40 cellular contexts compared by ENCODE assay signal in the genomic region with DNA sequence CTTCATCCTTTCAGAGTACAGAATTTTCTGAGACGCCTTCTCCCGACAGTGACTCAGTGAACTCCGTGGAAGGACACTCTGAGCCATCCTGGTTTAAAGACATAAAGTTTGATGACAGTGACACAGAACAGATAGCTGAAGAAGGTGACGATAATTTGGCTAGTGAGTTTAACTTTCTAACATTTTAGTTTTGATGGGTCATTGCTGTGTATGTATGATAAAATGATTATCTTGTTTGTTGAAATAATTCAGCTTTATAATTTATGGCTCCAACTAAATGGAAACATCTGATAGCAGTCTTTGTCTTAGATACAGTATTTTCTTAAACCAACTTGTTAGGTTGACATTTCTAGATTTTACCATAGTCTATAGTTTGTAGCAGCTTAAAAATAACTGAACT.
"Had no signal": no experiment of that assay in that cellular context is flagged by ENCODE, and none has a peak within 500 bp of the region (broad histone marks: within the 10 kb centered on the region; RNA-seq: fewer than 3 reads in every experiment).

No MANE protein-coding gene starts in this region.

- H3K9me3 ChIP-seq: adrenal gland, ascending aorta, body of pancreas, breast epithelium had no signal

- H3K4me3 ChIP-seq: adrenal gland, ascending aorta, body of pancreas, breast epithelium, cardiac muscle cell had no signal

- H3K27ac ChIP-seq: adrenal gland, ascending aorta, body of pancreas, brain microvascular endothelial cell, breast epithelium, cardiac muscle cell had no signal

- H3K4me1 Mint-ChIP-seq: activated naive CD4-positive, alpha-beta T cell treated with anti-CD3 and anti-CD28 coated beads, Interleukin-2, amount 10 ng/mL, durations not matched to agents 7 days and 5 days; activated naive CD4-positive, alpha-beta T cell treated with anti-CD3 and anti-CD28 coated beads, Interleukin-2, amount 50 U/mL, for 24 hours; activated naive CD8-positive, alpha-beta T cell treated with anti-CD3 and anti-CD28 coated beads for 36 hours; activated naive CD8-positive, alpha-beta T cell treated with anti-CD3 and anti-CD28 coated beads, Interleukin-2, amount 10 ng/mL, durations not matched to agents 7 days and 5 days; activated naive CD8-positive, alpha-beta T cell treated with anti-CD3 and anti-CD28 coated beads, Interleukin-2, amount 50 U/mL, for 24 hours; brain; central memory CD8-positive, alpha-beta T cell had no signal

- H3K27me3 ChIP-seq: adrenal gland, ascending aorta, body of pancreas, brain microvascular endothelial cell, breast epithelium, cardiac muscle cell had no signal

- H3K4me1 ChIP-seq: adrenal gland, ascending aorta, body of pancreas, breast epithelium had no signal

- H3K4me3 Mint-ChIP-seq: activated naive CD4-positive, alpha-beta T cell treated with anti-CD3 and anti-CD28 coated beads for 36 hours; activated naive CD4-positive, alpha-beta T cell treated with anti-CD3 and anti-CD28 coated beads, Interleukin-2, amount 10 ng/mL, durations not matched to agents 7 days and 5 days; activated naive CD4-positive, alpha-beta T cell treated with anti-CD3 and anti-CD28 coated beads, Interleukin-2, amount 50 U/mL, for 24 hours; activated naive CD8-positive, alpha-beta T cell; activated naive CD8-positive, alpha-beta T cell treated with anti-CD3 and anti-CD28 coated beads for 36 hours; activated naive CD8-positive, alpha-beta T cell treated with anti-CD3 and anti-CD28 coated beads, Interleukin-2, amount 10 ng/mL, durations not matched to agents 7 days and 5 days; activated naive CD8-positive, alpha-beta T cell treated with anti-CD3 and anti-CD28 coated beads, Interleukin-2, amount 50 U/mL, for 24 hours; activated T-cell treated with anti-CD3 and anti-CD28 coated beads, Interleukin-2, amount 50 U/mL, for 24 hours; activated T-cell treated with anti-CD3 and anti-CD28 coated beads, Interleukin-2, amount 50 U/mL, for 4 hours; activated T-cell treated with anti-CD3 and anti-CD28 coated beads, Interleukin-2, amount 50 U/mL, for 72 hours; activated T-helper 1 cell treated with anti-CD3 and anti-CD28 coated beads, Interleukin-12 subunit alpha, Interleukin-12 subunit beta, Interleukin-2, Interleukin-4 antibody, amounts not matched to agents 30 ng/mL and 10 ng/mL and 1 ng/mL, durations not matched to agents 14 hours and 24 hours and 36 hours; activated T-helper 17 cell treated with anti-CD3 and anti-CD28 coated beads, Interleukin-2, amount 50 U/mL, for 72 hours; brain; central memory CD8-positive, alpha-beta T cell had no signal

- DNase-seq: activated effector memory CD4-positive, alpha-beta T cell treated with anti-CD3 and anti-CD28 coated beads, Interleukin-2, amount 50 U/mL, for 16 hours; activated effector memory CD4-positive, alpha-beta T cell treated with Interleukin-2 at 50 U/mL for 16 hours; activated gamma-delta T cell; activated gamma-delta T cell treated with Interleukin-2 at 50 U/mL for 16 hours; activated naive CD4-positive, alpha-beta T cell; activated naive CD4-positive, alpha-beta T cell treated with anti-CD3 and anti-CD28 coated beads for 36 hours; activated naive CD4-positive, alpha-beta T cell treated with anti-CD3 and anti-CD28 coated beads, Interleukin-2, amount 10 ng/mL, durations not matched to agents 7 days and 5 days; activated naive CD4-positive, alpha-beta T cell treated with anti-CD3 and anti-CD28 coated beads, Interleukin-2, amount 50 U/mL, for 16 hours; activated naive CD4-positive, alpha-beta T cell treated with Interleukin-2 at 50 U/mL for 16 hours; activated naive CD8-positive, alpha-beta T cell treated with anti-CD3 and anti-CD28 coated beads for 36 hours; activated naive CD8-positive, alpha-beta T cell treated with anti-CD3 and anti-CD28 coated beads, Interleukin-2, amount 10 ng/mL, durations not matched to agents 7 days and 5 days; activated naive CD8-positive, alpha-beta T cell treated with anti-CD3 and anti-CD28 coated beads, Interleukin-2, amount 50 U/mL, for 24 hours; activated T-cell treated with anti-CD3 and anti-CD28 coated beads, Interleukin-2, amount 50 U/mL, for 1 hour; activated T-cell treated with anti-CD3 and anti-CD28 coated beads, Interleukin-2, amount 50 U/mL, for 24 hours; activated T-cell treated with anti-CD3 and anti-CD28 coated beads, Interleukin-2, amount 50 U/mL, for 4 hours; activated T-cell treated with anti-CD3 and anti-CD28 coated beads, Interleukin-2, amount 50 U/mL, for 48 hours; activated T-cell treated with anti-CD3 and anti-CD28 coated beads, Interleukin-2, amount 50 U/mL, for 72 hours; adrenal gland; amniotic stem cell; amygdala; anterior cingulate cortex; aorta; body of pancreas; brain microvascular endothelial cell; caudate nucleus; central memory CD4-positive, alpha-beta T cell; cerebellar nuclear complex had no signal

- H3K27ac Mint-ChIP-seq: activated naive CD4-positive, alpha-beta T cell treated with anti-CD3 and anti-CD28 coated beads for 36 hours; activated naive CD4-positive, alpha-beta T cell treated with anti-CD3 and anti-CD28 coated beads, Interleukin-2, amount 10 ng/mL, durations not matched to agents 7 days and 5 days; activated naive CD4-positive, alpha-beta T cell treated with anti-CD3 and anti-CD28 coated beads, Interleukin-2, amount 50 U/mL, for 24 hours; activated naive CD4-positive, alpha-beta T cell treated with anti-CD3 and anti-CD28 coated beads, Interleukin-2, amount 50 U/mL, for 72 hours; activated naive CD8-positive, alpha-beta T cell; activated naive CD8-positive, alpha-beta T cell treated with anti-CD3 and anti-CD28 coated beads for 36 hours; activated naive CD8-positive, alpha-beta T cell treated with anti-CD3 and anti-CD28 coated beads, Interleukin-2, amount 10 ng/mL, durations not matched to agents 7 days and 5 days; activated naive CD8-positive, alpha-beta T cell treated with anti-CD3 and anti-CD28 coated beads, Interleukin-2, amount 50 U/mL, for 24 hours; activated T-cell treated with anti-CD3 and anti-CD28 coated beads, Interleukin-2, amount 50 U/mL, for 24 hours; activated T-cell treated with anti-CD3 and anti-CD28 coated beads, Interleukin-2, amount 50 U/mL, for 72 hours; activated T-helper 1 cell treated with anti-CD3 and anti-CD28 coated beads, Interleukin-12 subunit alpha, Interleukin-12 subunit beta, Interleukin-2, Interleukin-4 antibody, amounts not matched to agents 30 ng/mL and 10 ng/mL and 1 ng/mL, durations not matched to agents 14 hours and 24 hours and 36 hours; activated T-helper 17 cell treated with anti-CD3 and anti-CD28 coated beads, Interleukin-2, amount 50 U/mL, for 72 hours; activated T-helper 2 cell treated with anti-CD3 and anti-CD28 coated beads, Interferon-gamma antibody, Interleukin-2, Interleukin-4, amounts not matched to agents 10 μg/mL and 5 μg/mL and 100 μg/mL, durations not matched to agents 14 hours and 24 hours and 36 hours; brain had no signal

- FAIRE-seq: astrocyte, bronchial epithelial cell had no signal

- H3K9me3 Mint-ChIP-seq: activated naive CD4-positive, alpha-beta T cell treated with anti-CD3 and anti-CD28 coated beads for 36 hours; activated naive CD4-positive, alpha-beta T cell treated with anti-CD3 and anti-CD28 coated beads, Interleukin-2, amount 10 ng/mL, durations not matched to agents 7 days and 5 days; activated naive CD4-positive, alpha-beta T cell treated with anti-CD3 and anti-CD28 coated beads, Interleukin-2, amount 50 U/mL, for 24 hours; activated naive CD4-positive, alpha-beta T cell treated with anti-CD3 and anti-CD28 coated beads, Interleukin-2, amount 50 U/mL, for 72 hours; activated naive CD8-positive, alpha-beta T cell treated with anti-CD3 and anti-CD28 coated beads for 36 hours; activated naive CD8-positive, alpha-beta T cell treated with anti-CD3 and anti-CD28 coated beads, Interleukin-2, amount 10 ng/mL, durations not matched to agents 7 days and 5 days; activated naive CD8-positive, alpha-beta T cell treated with anti-CD3 and anti-CD28 coated beads, Interleukin-2, amount 50 U/mL, for 24 hours; activated T-cell treated with anti-CD3 and anti-CD28 coated beads, Interleukin-2, amount 50 U/mL, for 24 hours; activated T-cell treated with anti-CD3 and anti-CD28 coated beads, Interleukin-2, amount 50 U/mL, for 4 hours; activated T-cell treated with anti-CD3 and anti-CD28 coated beads, Interleukin-2, amount 50 U/mL, for 72 hours; activated T-helper 1 cell treated with anti-CD3 and anti-CD28 coated beads, Interleukin-12 subunit alpha, Interleukin-12 subunit beta, Interleukin-2, Interleukin-4 antibody, amounts not matched to agents 30 ng/mL and 10 ng/mL and 1 ng/mL, durations not matched to agents 14 hours and 24 hours and 36 hours; activated T-helper 17 cell treated with anti-CD3 and anti-CD28 coated beads, Interleukin-2, amount 50 U/mL, for 72 hours; activated T-helper 2 cell treated with anti-CD3 and anti-CD28 coated beads, Interferon-gamma antibody, Interleukin-2, Interleukin-4, amounts not matched to agents 10 μg/mL and 5 μg/mL and 100 μg/mL, durations not matched to agents 14 hours and 24 hours and 36 hours; brain; central memory CD8-positive, alpha-beta T cell had no signal

- H3K27me3 Mint-ChIP-seq: activated naive CD4-positive, alpha-beta T cell treated with anti-CD3 and anti-CD28 coated beads, Interleukin-2, amount 10 ng/mL, durations not matched to agents 7 days and 5 days; activated naive CD4-positive, alpha-beta T cell treated with anti-CD3 and anti-CD28 coated beads, Interleukin-2, amount 50 U/mL, for 24 hours; activated naive CD8-positive, alpha-beta T cell; activated naive CD8-positive, alpha-beta T cell treated with anti-CD3 and anti-CD28 coated beads for 36 hours; activated naive CD8-positive, alpha-beta T cell treated with anti-CD3 and anti-CD28 coated beads, Interleukin-2, amount 10 ng/mL, durations not matched to agents 7 days and 5 days; activated naive CD8-positive, alpha-beta T cell treated with anti-CD3 and anti-CD28 coated beads, Interleukin-2, amount 50 U/mL, for 24 hours; activated T-cell treated with anti-CD3 and anti-CD28 coated beads, Interleukin-2, amount 50 U/mL, for 24 hours; activated T-helper 17 cell treated with anti-CD3 and anti-CD28 coated beads, Interleukin-2, amount 50 U/mL, for 72 hours; brain; central memory CD8-positive, alpha-beta T cell had no signal

- ATAC-seq: activated naive CD4-positive, alpha-beta T cell treated with anti-CD3 and anti-CD28 coated beads, Interleukin-2, amount 50 U/mL, for 72 hours; activated naive CD8-positive, alpha-beta T cell treated with anti-CD3 and anti-CD28 coated beads, Interleukin-2, amount 50 U/mL, for 24 hours; activated T-cell treated with anti-CD3 and anti-CD28 coated beads, Interleukin-2, amount 50 U/mL, for 4 hours; activated T-cell treated with anti-CD3 and anti-CD28 coated beads, Interleukin-2, amount 50 U/mL, for 72 hours; activated T-helper 17 cell treated with anti-CD3 and anti-CD28 coated beads, Interleukin-2, amount 50 U/mL, for 72 hours; body of pancreas had no signal
